In genomic region chr4:35965300-35965699, GRCh38 we compare ENCODE assay signal across 20 cellular contexts.
DNase-seq lines count a peak whose midpoint lies in the region; ATAC-seq and TF ChIP-seq lines count a peak whose summit lies in the region.
"Had no signal": no experiment of that assay in that cellular context is flagged by ENCODE, and none has a peak within 500 bp of the region (broad histone marks: within the 10 kb centered on the region; RNA-seq: fewer than 3 reads in every experiment).

No MANE protein-coding gene starts in this region.

- H3K9ac ChIP-seq in H9 (ENCODE audit: extremely low read depth, insufficient read length, low read length), result no peak overlapping the region
- H3K9ac ChIP-seq: parathyroid adenoma had no signal

- H3K36me3 ChIP-seq in H7 (replicated peaks; ENCODE audit: control insufficient read depth, insufficient read depth, low read length), result no peaks in the 10 kb centered on the region
- H3K36me3 ChIP-seq: uterus had no signal

- no peak overlapping the region for H3K4me2 ChIP-seq in H9 (ENCODE audit: insufficient read depth, insufficient read length, low read length)
- H3K4me2 ChIP-seq: GM23338 had no signal

- H3K27me3 ChIP-seq in H7 (ENCODE audit: control insufficient read depth, insufficient read depth, low read length), result no peaks in the 10 kb centered on the region
- no peaks in the 10 kb centered on the region for H3K27me3 ChIP-seq in H9 (ENCODE audit: insufficient read depth, low read length)
- H3K27me3 ChIP-seq: uterus had no signal

- H3K4me3 ChIP-seq in H7 (ENCODE audit: insufficient read depth, low read depth, low read length), result no peak overlapping the region
- H3K4me3 ChIP-seq: GM23338, K562, uterus had no signal

- intact Hi-C loops in activated CD4-positive, alpha-beta memory T cell treated with anti-CD3 and anti-CD28 coated beads for 36 hours (cut with micrococcal nuclease), result no loop called here

- H3K4me1 Mint-ChIP-seq in activated CD4-positive, alpha-beta memory T cell treated with anti-CD3 and anti-CD28 coated beads for 36 hours (ENCODE audit: low read depth), result peaks cover 3% of the 10 kb centered on the region
- H3K4me1 Mint-ChIP-seq in H9, result no peaks in the 10 kb centered on the region
- H3K4me1 Mint-ChIP-seq: activated naive CD4-positive, alpha-beta T cell treated with anti-CD3 and anti-CD28 coated beads, Interleukin-2, amount 10 ng/mL, durations not matched to agents 7 days and 5 days; GM23338; naive thymus-derived CD8-positive, alpha-beta T cell had no signal

- H2BK12ac ChIP-seq in H9 (ENCODE audit: insufficient read length, low read depth, low read length), result no peak overlapping the region

- no peaks in the 10 kb centered on the region for H3K9me3 Mint-ChIP-seq in activated CD4-positive, alpha-beta memory T cell treated with anti-CD3 and anti-CD28 coated beads for 36 hours
- H3K9me3 Mint-ChIP-seq in H9, result no peaks in the 10 kb centered on the region
- H3K9me3 Mint-ChIP-seq: activated naive CD4-positive, alpha-beta T cell treated with anti-CD3 and anti-CD28 coated beads, Interleukin-2, amount 10 ng/mL, durations not matched to agents 7 days and 5 days; GM23338 had no signal

- CTCF ChIA-PET in activated CD4-positive, alpha-beta memory T cell treated with anti-CD3 and anti-CD28 coated beads for 36 hours (lab: Charles Lee), result no interaction called here

- H3K23ac ChIP-seq in H9 (ENCODE audit: insufficient read length, low read depth, low read length), result no peak overlapping the region

- no peak for TF ChIP-seq CTCF in H9 (conservative IDR thresholded peaks at IDR 0.05)

- H2AFZ ChIP-seq in H9 (ENCODE audit: low read length), result no peak overlapping the region
- H2AFZ ChIP-seq: GM23338, parathyroid adenoma had no signal

- no peak overlapping the region for H4K8ac ChIP-seq in H9 (replicated peaks; ENCODE audit: insufficient read length, low read depth, low read length)

- POLR2A ChIA-PET in activated CD4-positive, alpha-beta memory T cell treated with anti-CD3 and anti-CD28 coated beads for 36 hours (lab: Charles Lee), result no interaction called here

- H3K27ac Mint-ChIP-seq in activated CD4-positive, alpha-beta memory T cell treated with anti-CD3 and anti-CD28 coated beads for 36 hours, result no peak overlapping the region
- no peak overlapping the region for H3K27ac Mint-ChIP-seq in H9
- H3K27ac Mint-ChIP-seq: activated naive CD4-positive, alpha-beta T cell treated with anti-CD3 and anti-CD28 coated beads, Interleukin-2, amount 10 ng/mL, durations not matched to agents 7 days and 5 days; GM23338; naive thymus-derived CD8-positive, alpha-beta T cell had no signal

- H4K20me1 ChIP-seq in H9 (ENCODE audit: control insufficient read depth, insufficient read depth, insufficient read length), result no peaks in the 10 kb centered on the region

- no peak overlapping the region for H3K56ac ChIP-seq in H9 (ENCODE audit: insufficient read length, low read depth, low read length)

- no peak overlapping the region for H2BK15ac ChIP-seq in H9 (ENCODE audit: low read depth, low read length)

- no peak overlapping the region for H2BK20ac ChIP-seq in H9 (ENCODE audit: low read depth, low read length, poor library complexity, severe bottlenecking)

- DNase-seq in NCI-H446 treated with DMSO at 0.1 percent for 48 hours (lab: John Stamatoyannopoulos, UW) (peak; percentile 37), kidney glomerular epithelial cell (lab: John Stamatoyannopoulos, UW) (no peak), H7 (no peak), H9 (no peak)
- no peak for DNase-seq in activated CD4-positive, alpha-beta memory T cell treated with anti-CD3 and anti-CD28 coated beads for 36 hours
- DNase-seq: activated naive CD4-positive, alpha-beta T cell treated with anti-CD3 and anti-CD28 coated beads, Interleukin-2, amount 10 ng/mL, durations not matched to agents 7 days and 5 days; activated T-cell treated with anti-CD3 and anti-CD28 coated beads for 4 hours; mesenchymal stem cell; naive thymus-derived CD8-positive, alpha-beta T cell; NCI-H2029 treated with DMSO at 0.1 percent for 48 hours; NCI-H510A; SHP77; T-helper 1 cell; uterus had no signal

- H3K9me3 ChIP-seq in H9 (ENCODE audit: control insufficient read depth, low read depth, low read length), result no peaks in the 10 kb centered on the region
- H3K9me3 ChIP-seq: uterus had no signal

- H3K4ac ChIP-seq in H9 (ENCODE audit: low read depth, low read length), result no peak overlapping the region

- no peak overlapping the region for H3K18ac ChIP-seq in H9 (ENCODE audit: insufficient read length, low read depth, low read length)

- H3K79me1 ChIP-seq in H9 (ENCODE audit: insufficient read depth, low read depth, low read length, poor library complexity, severe bottlenecking), result no peaks in the 10 kb centered on the region

- WGBS in H9 (ENCODE audit: extremely low coverage, insufficient read length, low lambda C conversion rate), result no CpG with 5 or more reads among the region's 1 CpG

- no peak overlapping the region for H3K14ac ChIP-seq in H9 (ENCODE audit: insufficient read depth, low read length)

- no peak overlapping the region for H3T11ph ChIP-seq in H9 (ENCODE audit: low read length)

- H3K79me2 ChIP-seq in H9 (ENCODE audit: insufficient read depth, low read length), result no peaks in the 10 kb centered on the region
- H3K79me2 ChIP-seq: parathyroid adenoma had no signal

- H3K27ac ChIP-seq in H9 (ENCODE audit: insufficient read length, low read depth, low read length), result no peak overlapping the region
- H3K27ac ChIP-seq: parathyroid adenoma, uterus had no signal

- peak; percentile 77 for ATAC-seq in GM18909 (IDR thresholded peaks at IDR 0.05; ENCODE audit: poor library complexity, unreplicated experiment)
- peak; percentile 66 for ATAC-seq in GM21737 (IDR thresholded peaks at IDR 0.05; ENCODE audit: unreplicated experiment)
- peak; percentile 69 for ATAC-seq in HG03135 (IDR thresholded peaks at IDR 0.05; ENCODE audit: unreplicated experiment)
- ATAC-seq: GM23338; K562; naive thymus-derived CD8-positive, alpha-beta T cell had no signal

- H3K4me1 ChIP-seq in H9 (ENCODE audit: insufficient read depth, low read length), result no peaks in the 10 kb centered on the region
- H3K4me1 ChIP-seq: parathyroid adenoma, uterus had no signal

- no peak overlapping the region for H3K4me3 Mint-ChIP-seq in activated CD4-positive, alpha-beta memory T cell treated with anti-CD3 and anti-CD28 coated beads for 36 hours
- no peak overlapping the region for H3K4me3 Mint-ChIP-seq in H9
- H3K4me3 Mint-ChIP-seq: activated naive CD4-positive, alpha-beta T cell treated with anti-CD3 and anti-CD28 coated beads, Interleukin-2, amount 10 ng/mL, durations not matched to agents 7 days and 5 days; GM23338; naive thymus-derived CD8-positive, alpha-beta T cell had no signal

- no peaks in the 10 kb centered on the region for H3K23me2 ChIP-seq in H9 (ENCODE audit: insufficient read length, low read depth, low read length, poor library complexity, severe bottlenecking)

- no peak overlapping the region for H2AK5ac ChIP-seq in H9 (ENCODE audit: insufficient read length, low read length)

- no peak overlapping the region for H4K5ac ChIP-seq in H9 (ENCODE audit: insufficient read length, low read depth, low read length)

- no peak overlapping the region for H2BK5ac ChIP-seq in H9 (ENCODE audit: insufficient read length, low read length)

- H3K27me3 Mint-ChIP-seq in activated CD4-positive, alpha-beta memory T cell treated with anti-CD3 and anti-CD28 coated beads for 36 hours, result no peaks in the 10 kb centered on the region
- H3K27me3 Mint-ChIP-seq in H9 (ENCODE audit: low read depth), result no peaks in the 10 kb centered on the region
- H3K27me3 Mint-ChIP-seq: activated naive CD4-positive, alpha-beta T cell treated with anti-CD3 and anti-CD28 coated beads, Interleukin-2, amount 10 ng/mL, durations not matched to agents 7 days and 5 days; naive thymus-derived CD8-positive, alpha-beta T cell had no signal

- no peaks in the 10 kb centered on the region for H3K36me3 Mint-ChIP-seq in activated CD4-positive, alpha-beta memory T cell treated with anti-CD3 and anti-CD28 coated beads for 36 hours
- H3K36me3 Mint-ChIP-seq in H9 (ENCODE audit: insufficient read depth in 1 of 3, low read depth in 3 of 3), result no peaks in the 10 kb centered on the region
- H3K36me3 Mint-ChIP-seq: activated naive CD4-positive, alpha-beta T cell treated with anti-CD3 and anti-CD28 coated beads, Interleukin-2, amount 10 ng/mL, durations not matched to agents 7 days and 5 days had no signal

- H4K91ac ChIP-seq in H9 (ENCODE audit: insufficient read length, low read depth, low read length), result no peak overlapping the region

- H2BK120ac ChIP-seq in H9 (ENCODE audit: low read depth, low read length, poor library complexity, severe bottlenecking), result no peak overlapping the region
